Comparison of ENCODE assay signal across 23 cellular contexts in the genomic region with DNA sequence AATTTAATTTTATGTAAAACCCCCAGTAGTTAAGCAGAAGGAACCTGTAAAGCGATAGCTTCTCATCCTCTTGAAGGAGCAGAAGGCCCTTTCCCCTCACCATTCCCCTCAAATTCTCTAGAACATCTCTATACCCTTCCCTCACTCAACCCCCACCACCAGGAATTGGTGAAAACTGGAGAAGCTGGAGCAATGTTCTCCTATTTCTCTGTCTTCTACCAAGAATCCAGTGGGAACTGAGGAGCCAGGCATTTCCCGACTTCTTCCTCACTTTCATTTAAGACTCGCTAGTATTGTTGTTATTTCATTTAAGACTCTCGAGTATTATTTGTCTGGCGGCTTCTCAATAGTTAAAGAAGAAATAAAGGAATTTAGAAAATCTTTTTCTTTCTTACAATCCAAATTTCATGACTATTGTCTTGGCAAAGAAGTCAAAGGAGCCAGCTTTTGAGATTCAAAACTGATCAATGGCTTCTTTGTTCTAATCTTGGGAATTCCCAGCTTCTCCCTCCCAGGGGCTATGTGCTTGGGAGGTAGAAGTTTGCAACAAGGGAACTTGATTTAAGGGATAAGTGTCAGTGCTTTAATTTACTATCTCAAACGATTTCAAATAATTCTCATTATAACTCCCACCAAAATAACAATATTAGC.
A peak's percentile ranks its signal among the peaks of the same experiment; 100 is the strongest.
DNase-seq lines count a peak whose midpoint lies in the region; ATAC-seq, FAIRE-seq and TF ChIP-seq lines count a peak whose summit lies in the region.
"Had no signal": no experiment of that assay in that cellular context is flagged by ENCODE, and none has a peak within 500 bp of the region (broad histone marks: within the 10 kb centered on the region; RNA-seq: fewer than 3 reads in every experiment).

No MANE protein-coding gene starts in this region.

- intact Hi-C loops in GM12878 (cut with micrococcal nuclease; ENCODE audit: unreplicated experiment) = loop anchor here (5.0 kb wide), 2 partner anchors 115 to 155 kb away; no protein-coding TSS in a partner anchor

- SMC1A ChIA-PET in GM12878 (lab: Charles Lee; ENCODE audit: uncharacterized antibody, unreplicated experiment) = interaction anchor here (0.7 to 13.4 kb wide), 21 partner anchors 17 to 1478 kb away, joined by 3 to 407 read pairs (median 4); partner anchors contain the start of gene ADGRL2

- no peaks in the 10 kb centered on the region for H3K9me3 ChIP-seq in ES-I3 (ENCODE audit: control insufficient read depth, insufficient read depth, low read length)
- no peaks in the 10 kb centered on the region for H3K9me3 ChIP-seq in GM12878 (replicated peaks; ENCODE audit: control insufficient read depth, insufficient read depth, low read length)
- H3K9me3 ChIP-seq: body of pancreas had no signal

- H2BK5ac ChIP-seq in mesendoderm (ENCODE audit: low read length) = no peak overlapping the region

- H3K4me3 ChIP-seq in GM12878 (no peak overlapping the region), mesendoderm (ENCODE audit: low read length) (no peak overlapping the region)
- H3K4me3 ChIP-seq: body of pancreas, lung had no signal

- H2AK5ac ChIP-seq in mesendoderm (ENCODE audit: low read length) = no peak overlapping the region

- H4K5ac ChIP-seq in mesendoderm (ENCODE audit: low read length) = no peak overlapping the region

- H3K9ac ChIP-seq in ES-I3 (ENCODE audit: low read depth, low read length) = peak overlapping the region; percentile 25; the same call in 1 of the 2 replicates
- no peak overlapping the region for H3K9ac ChIP-seq in GM12878 (ENCODE audit: control insufficient read depth, insufficient read depth, low read length)
- no peak overlapping the region for H3K9ac ChIP-seq in mesendoderm (ENCODE audit: low read length)

- H3K27me3 ChIP-seq in GM12878 (replicated peaks in 1 of 2; ENCODE audit: control insufficient read depth in 2 of 2, insufficient read depth in 2 of 2, low read length in 1 of 2) (no peaks in the 10 kb centered on the region), mesendoderm (ENCODE audit: insufficient read depth, low read length, poor library complexity) (no peaks in the 10 kb centered on the region)
- H3K27me3 ChIP-seq: body of pancreas had no signal

- H3K79me2 ChIP-seq in GM12878 (ENCODE audit: control insufficient read depth, insufficient read depth, low read length) (no peaks in the 10 kb centered on the region), mesendoderm (ENCODE audit: control insufficient read depth, insufficient read depth, low read length) (no peaks in the 10 kb centered on the region)

- POLR2A ChIA-PET in GM12878 (lab: Charles Lee) = no interaction called here

- RAD21 ChIA-PET in GM12878 (lab: Charles Lee; ENCODE audit: unreplicated experiment) = interaction anchor here (0.8 to 7.9 kb wide), 8 partner anchors 10 to 217 kb away, joined by 3 to 296 read pairs (median 4); no protein-coding TSS in a partner anchor

- no peak overlapping the region for H3K4ac ChIP-seq in mesendoderm (ENCODE audit: low read depth, low read length)

- H3K36me3 ChIP-seq in ES-I3 (ENCODE audit: insufficient read depth, low read length) (no peaks in the 10 kb centered on the region), GM12878 (ENCODE audit: control insufficient read depth in 2 of 2, insufficient read depth in 2 of 2, low read length in 1 of 2) (no peaks in the 10 kb centered on the region), mesendoderm (ENCODE audit: control insufficient read depth, insufficient read depth, low read length) (no peaks in the 10 kb centered on the region)

- H3K4me1 ChIP-seq in ES-I3 (ENCODE audit: insufficient read depth, low read length) = peaks cover 52% of the 10 kb centered on the region
- H3K4me1 ChIP-seq in GM12878 (ENCODE audit: control insufficient read depth, insufficient read depth, low read length) = peaks cover 32% of the 10 kb centered on the region
- H3K4me1 ChIP-seq in mesendoderm (ENCODE audit: control insufficient read depth, low read depth, low read length) = peaks cover 20% of the 10 kb centered on the region
- H3K4me1 ChIP-seq: body of pancreas had no signal

- in situ Hi-C loops in GM12878 (cut with MboI) = no loop called here

- H4K8ac ChIP-seq in mesendoderm (ENCODE audit: low read depth, low read length) = no peak overlapping the region

- H3K27ac ChIP-seq in GM12878 (ENCODE audit: control insufficient read depth, insufficient read depth) = peak overlapping the region; percentile 14; the same call in 1 of the 2 replicates
- no peak overlapping the region for H3K27ac ChIP-seq in mesendoderm (ENCODE audit: low read depth, low read length)
- H3K27ac ChIP-seq: body of pancreas, epithelial cell of prostate had no signal

- DNase-seq in GM12878 (ENCODE audit: low read depth, low spot score) (no peak), mesendoderm (peak; percentile 39), NOMO-1 (lab: John Stamatoyannopoulos, UW; ENCODE audit: unreplicated experiment in 2 of 2) (no peak), NCI-H2029 treated with DMSO at 0.1 percent for 48 hours (lab: John Stamatoyannopoulos, UW) (no peak), HuH-7.5 (ENCODE audit: low spot score) (no peak), AML-193 (lab: John Stamatoyannopoulos, UW) (no peak)
- DNase-seq: ACHN; activated CD4-positive, alpha-beta T cell treated with anti-CD3 and anti-CD28 coated beads, Interleukin-2, amount 10 ng/mL, durations not matched to agents 7 days and 5 days; activated naive CD4-positive, alpha-beta T cell treated with anti-CD3 and anti-CD28 coated beads, Interleukin-2, amount 50 U/mL, for 16 hours; activated T-cell treated with anti-CD3 and anti-CD28 coated beads for 4 hours; body of pancreas; CD4-positive, CD25-positive, alpha-beta regulatory T cell; DMS53; immature natural killer cell; KG1; NCI-H1092; NCI-H748 treated with DMSO at 0.1 percent for 48 hours; stimulated activated naive CD8-positive, alpha-beta T cell treated with anti-CD3 and anti-CD28 coated beads, Interleukin-15, Interleukin-2, amounts not matched to agents 100 U/mL and 50 U/mL, for 24 hours had no signal

- peak overlapping the region; percentile 86 for H3K4me2 ChIP-seq in GM12878 (ENCODE audit: control insufficient read depth, insufficient read depth)
- H3K4me2 ChIP-seq in mesendoderm (ENCODE audit: low read length) = no peak overlapping the region

- TF ChIP-seq RAD21 in GM12878 (IDR thresholded peaks at IDR 0.05; ENCODE audit: insufficient read depth, low read depth, low read length) = no peak

- peak overlapping the region; percentile 23 for H2BK15ac ChIP-seq in mesendoderm (replicated peaks; ENCODE audit: low read depth)

- no TSS peak for BruUV-seq in GM12878 (replicated peaks; lab: Mats Ljungman, UMichigan)

- TF ChIP-seq EP300 in GM12878 (IDR thresholded peaks at IDR 0.05; ENCODE audit: borderline replicate concordance in 1 of 2, control insufficient read depth in 1 of 2, low read depth in 2 of 2, low read length in 2 of 2) = no peak

- WGBS in GM12878 (ENCODE audit: insufficient coverage, insufficient replicate concordance, low lambda C conversion rate, missing lambda C conversion rate) = 62% methylated on average over 6 of the region's 6 CpGs
- no CpG with 5 or more reads among the region's 6 CpGs for WGBS in mesendoderm (ENCODE audit: extremely low coverage, insufficient coverage, low lambda C conversion rate)

- H2AFZ ChIP-seq in GM12878 (ENCODE audit: control insufficient read depth, low read depth, low read length) = no peak overlapping the region

- TF ChIP-seq CTCF in GM12878 (IDR thresholded peaks at IDR 0.05 in 2 of 3, conservative IDR thresholded peaks at IDR 0.05 in 1 of 3; ENCODE audit: control insufficient read depth in 2 of 3, extremely low read depth in 1 of 3, insufficient read depth in 1 of 3, low read depth in 3 of 3, low read length in 3 of 3) = no peak

- no peak for TF ChIP-seq POLR2A in GM12878 (IDR thresholded peaks at IDR 0.05; ENCODE audit: low read depth, low read length)

- no peaks in the 10 kb centered on the region for H3K79me1 ChIP-seq in mesendoderm (ENCODE audit: low read length)

- CTCF ChIA-PET in GM12878 (lab: Yijun Ruan, JAX) = interaction anchor here (0.7 to 8.8 kb wide), 12 partner anchors 11 to 680 kb away, joined by 3 to 340 read pairs (median 4); no protein-coding TSS in a partner anchor

- H3K56ac ChIP-seq in mesendoderm (ENCODE audit: low read length) = no peak overlapping the region

- no peak overlapping the region for H3K23ac ChIP-seq in mesendoderm (ENCODE audit: low read length)

- ATAC-seq in HG02642 (IDR thresholded peaks at IDR 0.05; ENCODE audit: poor library complexity, unreplicated experiment) = peak; percentile 3
- no peak for ATAC-seq in GM12878
- ATAC-seq: body of pancreas; stimulated activated naive CD8-positive, alpha-beta T cell treated with anti-CD3 and anti-CD28 coated beads, Interleukin-15, Interleukin-2, amounts not matched to agents 100 U/mL and 50 U/mL, for 24 hours had no signal

- H2BK120ac ChIP-seq in mesendoderm (ENCODE audit: low read depth, low read length) = no peak overlapping the region

- H4K20me1 ChIP-seq in GM12878 (ENCODE audit: control insufficient read depth, insufficient read depth) = no peaks in the 10 kb centered on the region

- no peak for FAIRE-seq in GM12878 (lab: Jason Lieb, UNC)
- FAIRE-seq: frontal cortex had no signal

- peak overlapping the region; percentile 82 for H3K18ac ChIP-seq in mesendoderm (ENCODE audit: low read length)

TF ChIP-seq in GM12878, 131 proteins besides CTCF, POLR2A, EP300 and RAD21:
- TF ChIP-seq, protein P1, sequence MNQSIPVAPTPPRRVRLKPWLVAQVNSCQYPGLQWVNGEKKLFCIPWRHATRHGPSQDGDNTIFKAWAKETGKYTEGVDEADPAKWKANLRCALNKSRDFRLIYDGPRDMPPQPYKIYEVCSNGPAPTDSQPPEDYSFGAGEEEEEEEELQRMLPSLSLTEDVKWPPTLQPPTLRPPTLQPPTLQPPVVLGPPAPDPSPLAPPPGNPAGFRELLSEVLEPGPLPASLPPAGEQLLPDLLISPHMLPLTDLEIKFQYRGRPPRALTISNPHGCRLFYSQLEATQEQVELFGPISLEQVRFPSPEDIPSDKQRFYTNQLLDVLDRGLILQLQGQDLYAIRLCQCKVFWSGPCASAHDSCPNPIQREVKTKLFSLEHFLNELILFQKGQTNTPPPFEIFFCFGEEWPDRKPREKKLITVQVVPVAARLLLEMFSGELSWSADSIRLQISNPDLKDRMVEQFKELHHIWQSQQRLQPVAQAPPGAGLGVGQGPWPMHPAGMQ (IDR thresholded peaks at IDR 0.05; ENCODE audit: borderline replicate concordance) = no peak
- 0 out of 2 replicates have a peak, but pooled peaks have one; percentile 6 for TF ChIP-seq CBX5 (IDR thresholded peaks at IDR 0.05; ENCODE audit: low read depth)
